Comparison of ENCODE assay signal across 2 cellular contexts in the genomic region with DNA sequence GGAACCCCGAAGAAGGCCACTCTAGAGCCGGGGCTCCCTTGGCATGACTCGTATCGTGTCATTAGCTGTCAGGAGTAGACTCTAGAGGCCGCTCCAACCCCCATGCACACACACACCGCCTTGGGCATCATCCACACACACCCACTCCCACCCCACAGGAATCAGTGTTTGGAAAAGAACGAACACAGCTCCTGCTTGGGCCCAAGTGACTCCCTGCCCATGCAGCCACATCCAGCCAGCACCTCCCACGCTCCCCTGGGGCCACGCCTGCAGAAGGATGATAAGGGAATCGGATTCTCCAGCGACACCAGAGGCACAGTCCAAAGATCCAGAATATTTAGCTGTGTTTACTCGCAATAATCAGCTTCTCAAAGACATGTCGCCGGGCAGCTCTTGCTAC.
TF ChIP-seq lines count a peak whose summit lies in the region.

No MANE protein-coding gene starts in this region.

TF ChIP-seq in SK-N-SH, 30 proteins besides CTCF, POLR2A, EP300 and RAD21 (continued from another document):
- TF ChIP-seq, protein P1, sequence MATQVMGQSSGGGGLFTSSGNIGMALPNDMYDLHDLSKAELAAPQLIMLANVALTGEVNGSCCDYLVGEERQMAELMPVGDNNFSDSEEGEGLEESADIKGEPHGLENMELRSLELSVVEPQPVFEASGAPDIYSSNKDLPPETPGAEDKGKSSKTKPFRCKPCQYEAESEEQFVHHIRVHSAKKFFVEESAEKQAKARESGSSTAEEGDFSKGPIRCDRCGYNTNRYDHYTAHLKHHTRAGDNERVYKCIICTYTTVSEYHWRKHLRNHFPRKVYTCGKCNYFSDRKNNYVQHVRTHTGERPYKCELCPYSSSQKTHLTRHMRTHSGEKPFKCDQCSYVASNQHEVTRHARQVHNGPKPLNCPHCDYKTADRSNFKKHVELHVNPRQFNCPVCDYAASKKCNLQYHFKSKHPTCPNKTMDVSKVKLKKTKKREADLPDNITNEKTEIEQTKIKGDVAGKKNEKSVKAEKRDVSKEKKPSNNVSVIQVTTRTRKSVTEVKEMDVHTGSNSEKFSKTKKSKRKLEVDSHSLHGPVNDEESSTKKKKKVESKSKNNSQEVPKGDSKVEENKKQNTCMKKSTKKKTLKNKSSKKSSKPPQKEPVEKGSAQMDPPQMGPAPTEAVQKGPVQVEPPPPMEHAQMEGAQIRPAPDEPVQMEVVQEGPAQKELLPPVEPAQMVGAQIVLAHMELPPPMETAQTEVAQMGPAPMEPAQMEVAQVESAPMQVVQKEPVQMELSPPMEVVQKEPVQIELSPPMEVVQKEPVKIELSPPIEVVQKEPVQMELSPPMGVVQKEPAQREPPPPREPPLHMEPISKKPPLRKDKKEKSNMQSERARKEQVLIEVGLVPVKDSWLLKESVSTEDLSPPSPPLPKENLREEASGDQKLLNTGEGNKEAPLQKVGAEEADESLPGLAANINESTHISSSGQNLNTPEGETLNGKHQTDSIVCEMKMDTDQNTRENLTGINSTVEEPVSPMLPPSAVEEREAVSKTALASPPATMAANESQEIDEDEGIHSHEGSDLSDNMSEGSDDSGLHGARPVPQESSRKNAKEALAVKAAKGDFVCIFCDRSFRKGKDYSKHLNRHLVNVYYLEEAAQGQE (IDR thresholded peaks at IDR 0.05; ENCODE audit: low read depth, low read length): no peak
- TF ChIP-seq ELF1 (IDR thresholded peaks at IDR 0.05): no peak
- no peak for TF ChIP-seq CHD2 (IDR thresholded peaks at IDR 0.05; ENCODE audit: low read length, partially characterized antibody)
- no peak for TF ChIP-seq RXRA (IDR thresholded peaks at IDR 0.05; ENCODE audit: borderline replicate concordance, low read depth)
- no peak for TF ChIP-seq FOSL2 (IDR thresholded peaks at IDR 0.05; ENCODE audit: borderline replicate concordance, low read depth)

TF ChIP-seq in K562, 482 proteins besides CTCF, POLR2A, EP300 and RAD21 (continued from another document and continues in another):
- TF ChIP-seq, protein P2, sequence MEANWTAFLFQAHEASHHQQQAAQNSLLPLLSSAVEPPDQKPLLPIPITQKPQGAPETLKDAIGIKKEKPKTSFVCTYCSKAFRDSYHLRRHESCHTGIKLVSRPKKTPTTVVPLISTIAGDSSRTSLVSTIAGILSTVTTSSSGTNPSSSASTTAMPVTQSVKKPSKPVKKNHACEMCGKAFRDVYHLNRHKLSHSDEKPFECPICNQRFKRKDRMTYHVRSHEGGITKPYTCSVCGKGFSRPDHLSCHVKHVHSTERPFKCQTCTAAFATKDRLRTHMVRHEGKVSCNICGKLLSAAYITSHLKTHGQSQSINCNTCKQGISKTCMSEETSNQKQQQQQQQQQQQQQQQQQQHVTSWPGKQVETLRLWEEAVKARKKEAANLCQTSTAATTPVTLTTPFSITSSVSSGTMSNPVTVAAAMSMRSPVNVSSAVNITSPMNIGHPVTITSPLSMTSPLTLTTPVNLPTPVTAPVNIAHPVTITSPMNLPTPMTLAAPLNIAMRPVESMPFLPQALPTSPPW (CRISPR knock-in tag; IDR thresholded peaks at IDR 0.05): peak; percentile 48; the same call in 1 of the 2 replicates
- TF ChIP-seq, protein P3, sequence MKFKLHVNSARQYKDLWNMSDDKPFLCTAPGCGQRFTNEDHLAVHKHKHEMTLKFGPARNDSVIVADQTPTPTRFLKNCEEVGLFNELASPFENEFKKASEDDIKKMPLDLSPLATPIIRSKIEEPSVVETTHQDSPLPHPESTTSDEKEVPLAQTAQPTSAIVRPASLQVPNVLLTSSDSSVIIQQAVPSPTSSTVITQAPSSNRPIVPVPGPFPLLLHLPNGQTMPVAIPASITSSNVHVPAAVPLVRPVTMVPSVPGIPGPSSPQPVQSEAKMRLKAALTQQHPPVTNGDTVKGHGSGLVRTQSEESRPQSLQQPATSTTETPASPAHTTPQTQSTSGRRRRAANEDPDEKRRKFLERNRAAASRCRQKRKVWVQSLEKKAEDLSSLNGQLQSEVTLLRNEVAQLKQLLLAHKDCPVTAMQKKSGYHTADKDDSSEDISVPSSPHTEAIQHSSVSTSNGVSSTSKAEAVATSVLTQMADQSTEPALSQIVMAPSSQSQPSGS (CRISPR knock-in tag; IDR thresholded peaks at IDR 0.05): no peak
- no peak for TF ChIP-seq CHD1 (IDR thresholded peaks at IDR 0.05; ENCODE audit: low read length)
- TF ChIP-seq LEF1 (IDR thresholded peaks at IDR 0.05): peak; percentile 38; the same call in 1 of the 2 replicates
- TF ChIP-seq RBM15 (IDR thresholded peaks at IDR 0.05; ENCODE audit: insufficient read depth, low read length): no peak
- no peak for TF ChIP-seq RBM34 (IDR thresholded peaks at IDR 0.05; ENCODE audit: borderline replicate concordance, insufficient read depth, low read length)
- 0 out of 2 replicates have a peak, but pooled peaks have one; percentile 32 for TF ChIP-seq TARDBP (IDR thresholded peaks at IDR 0.05)
- TF ChIP-seq SNRNP70 (optimal IDR thresholded peaks at IDR 0.05; ENCODE audit: low read depth, low read length): no peak
- peak; percentile 53; the same call in 1 of the 2 replicates for TF ChIP-seq SMARCC2 (IDR thresholded peaks at IDR 0.05; ENCODE audit: low read depth)
- TF ChIP-seq SETDB1 (IDR thresholded peaks at IDR 0.05; ENCODE audit: low read length): no peak
- TF ChIP-seq, protein P4, sequence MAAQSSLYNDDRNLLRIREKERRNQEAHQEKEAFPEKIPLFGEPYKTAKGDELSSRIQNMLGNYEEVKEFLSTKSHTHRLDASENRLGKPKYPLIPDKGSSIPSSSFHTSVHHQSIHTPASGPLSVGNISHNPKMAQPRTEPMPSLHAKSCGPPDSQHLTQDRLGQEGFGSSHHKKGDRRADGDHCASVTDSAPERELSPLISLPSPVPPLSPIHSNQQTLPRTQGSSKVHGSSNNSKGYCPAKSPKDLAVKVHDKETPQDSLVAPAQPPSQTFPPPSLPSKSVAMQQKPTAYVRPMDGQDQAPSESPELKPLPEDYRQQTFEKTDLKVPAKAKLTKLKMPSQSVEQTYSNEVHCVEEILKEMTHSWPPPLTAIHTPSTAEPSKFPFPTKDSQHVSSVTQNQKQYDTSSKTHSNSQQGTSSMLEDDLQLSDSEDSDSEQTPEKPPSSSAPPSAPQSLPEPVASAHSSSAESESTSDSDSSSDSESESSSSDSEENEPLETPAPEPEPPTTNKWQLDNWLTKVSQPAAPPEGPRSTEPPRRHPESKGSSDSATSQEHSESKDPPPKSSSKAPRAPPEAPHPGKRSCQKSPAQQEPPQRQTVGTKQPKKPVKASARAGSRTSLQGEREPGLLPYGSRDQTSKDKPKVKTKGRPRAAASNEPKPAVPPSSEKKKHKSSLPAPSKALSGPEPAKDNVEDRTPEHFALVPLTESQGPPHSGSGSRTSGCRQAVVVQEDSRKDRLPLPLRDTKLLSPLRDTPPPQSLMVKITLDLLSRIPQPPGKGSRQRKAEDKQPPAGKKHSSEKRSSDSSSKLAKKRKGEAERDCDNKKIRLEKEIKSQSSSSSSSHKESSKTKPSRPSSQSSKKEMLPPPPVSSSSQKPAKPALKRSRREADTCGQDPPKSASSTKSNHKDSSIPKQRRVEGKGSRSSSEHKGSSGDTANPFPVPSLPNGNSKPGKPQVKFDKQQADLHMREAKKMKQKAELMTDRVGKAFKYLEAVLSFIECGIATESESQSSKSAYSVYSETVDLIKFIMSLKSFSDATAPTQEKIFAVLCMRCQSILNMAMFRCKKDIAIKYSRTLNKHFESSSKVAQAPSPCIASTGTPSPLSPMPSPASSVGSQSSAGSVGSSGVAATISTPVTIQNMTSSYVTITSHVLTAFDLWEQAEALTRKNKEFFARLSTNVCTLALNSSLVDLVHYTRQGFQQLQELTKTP (IDR thresholded peaks at IDR 0.05; ENCODE audit: low read depth in 1 of 2, partially characterized antibody in 2 of 2): no peak
- peak; percentile 32; the same call in 1 of the 2 replicates for TF ChIP-seq PML (IDR thresholded peaks at IDR 0.05; ENCODE audit: low read length)
- peak; percentile 64; a peak in 3 of 4 replicates for TF ChIP-seq KDM1A (IDR thresholded peaks at IDR 0.05)
- no peak for TF ChIP-seq ZNF175 (CRISPR knock-in tag; IDR thresholded peaks at IDR 0.05; ENCODE audit: low read depth)
- peak; percentile 50; the same call in 1 of the 2 replicates for TF ChIP-seq STAT5A (IDR thresholded peaks at IDR 0.05; ENCODE audit: borderline replicate concordance, low read length)
- peak; percentile 92 for TF ChIP-seq TCF3 (CRISPR knock-in tag; IDR thresholded peaks at IDR 0.05)
- TF ChIP-seq ZSCAN29 (IDR thresholded peaks at IDR 0.05): peak; percentile 58; the same call in 1 of the 2 replicates
- TF ChIP-seq BHLHE40 (IDR thresholded peaks at IDR 0.05; ENCODE audit: low read length): peak; percentile 59; the same call in 1 of the 2 replicates
- TF ChIP-seq, protein P5, sequence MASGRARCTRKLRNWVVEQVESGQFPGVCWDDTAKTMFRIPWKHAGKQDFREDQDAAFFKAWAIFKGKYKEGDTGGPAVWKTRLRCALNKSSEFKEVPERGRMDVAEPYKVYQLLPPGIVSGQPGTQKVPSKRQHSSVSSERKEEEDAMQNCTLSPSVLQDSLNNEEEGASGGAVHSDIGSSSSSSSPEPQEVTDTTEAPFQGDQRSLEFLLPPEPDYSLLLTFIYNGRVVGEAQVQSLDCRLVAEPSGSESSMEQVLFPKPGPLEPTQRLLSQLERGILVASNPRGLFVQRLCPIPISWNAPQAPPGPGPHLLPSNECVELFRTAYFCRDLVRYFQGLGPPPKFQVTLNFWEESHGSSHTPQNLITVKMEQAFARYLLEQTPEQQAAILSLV (tag; IDR thresholded peaks at IDR 0.05): no peak
- TF ChIP-seq ATF7 (IDR thresholded peaks at IDR 0.05): 0 out of 2 replicates have a peak, but pooled peaks have one; percentile 20
- TF ChIP-seq, protein P6, sequence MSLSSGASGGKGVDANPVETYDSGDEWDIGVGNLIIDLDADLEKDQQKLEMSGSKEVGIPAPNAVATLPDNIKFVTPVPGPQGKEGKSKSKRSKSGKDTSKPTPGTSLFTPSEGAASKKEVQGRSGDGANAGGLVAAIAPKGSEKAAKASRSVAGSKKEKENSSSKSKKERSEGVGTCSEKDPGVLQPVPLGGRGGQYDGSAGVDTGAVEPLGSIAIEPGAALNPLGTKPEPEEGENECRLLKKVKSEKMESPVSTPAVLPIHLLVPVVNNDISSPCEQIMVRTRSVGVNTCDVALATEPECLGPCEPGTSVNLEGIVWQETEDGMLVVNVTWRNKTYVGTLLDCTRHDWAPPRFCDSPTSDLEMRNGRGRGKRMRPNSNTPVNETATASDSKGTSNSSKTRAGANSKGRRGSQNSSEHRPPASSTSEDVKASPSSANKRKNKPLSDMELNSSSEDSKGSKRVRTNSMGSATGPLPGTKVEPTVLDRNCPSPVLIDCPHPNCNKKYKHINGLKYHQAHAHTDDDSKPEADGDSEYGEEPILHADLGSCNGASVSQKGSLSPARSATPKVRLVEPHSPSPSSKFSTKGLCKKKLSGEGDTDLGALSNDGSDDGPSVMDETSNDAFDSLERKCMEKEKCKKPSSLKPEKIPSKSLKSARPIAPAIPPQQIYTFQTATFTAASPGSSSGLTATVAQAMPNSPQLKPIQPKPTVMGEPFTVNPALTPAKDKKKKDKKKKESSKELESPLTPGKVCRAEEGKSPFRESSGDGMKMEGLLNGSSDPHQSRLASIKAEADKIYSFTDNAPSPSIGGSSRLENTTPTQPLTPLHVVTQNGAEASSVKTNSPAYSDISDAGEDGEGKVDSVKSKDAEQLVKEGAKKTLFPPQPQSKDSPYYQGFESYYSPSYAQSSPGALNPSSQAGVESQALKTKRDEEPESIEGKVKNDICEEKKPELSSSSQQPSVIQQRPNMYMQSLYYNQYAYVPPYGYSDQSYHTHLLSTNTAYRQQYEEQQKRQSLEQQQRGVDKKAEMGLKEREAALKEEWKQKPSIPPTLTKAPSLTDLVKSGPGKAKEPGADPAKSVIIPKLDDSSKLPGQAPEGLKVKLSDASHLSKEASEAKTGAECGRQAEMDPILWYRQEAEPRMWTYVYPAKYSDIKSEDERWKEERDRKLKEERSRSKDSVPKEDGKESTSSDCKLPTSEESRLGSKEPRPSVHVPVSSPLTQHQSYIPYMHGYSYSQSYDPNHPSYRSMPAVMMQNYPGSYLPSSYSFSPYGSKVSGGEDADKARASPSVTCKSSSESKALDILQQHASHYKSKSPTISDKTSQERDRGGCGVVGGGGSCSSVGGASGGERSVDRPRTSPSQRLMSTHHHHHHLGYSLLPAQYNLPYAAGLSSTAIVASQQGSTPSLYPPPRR (CRISPR knock-in tag; IDR thresholded peaks at IDR 0.05; ENCODE audit: borderline replicate concordance): no peak
- TF ChIP-seq SMARCB1 (IDR thresholded peaks at IDR 0.05; ENCODE audit: insufficient read length, low read depth): no peak
- TF ChIP-seq ZNF444 (CRISPR knock-in tag; IDR thresholded peaks at IDR 0.05): no peak
- 0 out of 2 replicates have a peak, but pooled peaks have one; percentile 22 for TF ChIP-seq MYC (IDR thresholded peaks at IDR 0.05; ENCODE audit: low read depth, low read length)
- no peak for TF ChIP-seq MYC (CRISPR knock-in tag; IDR thresholded peaks at IDR 0.05; ENCODE audit: borderline replicate concordance, low read depth)
- peak; percentile 77 for TF ChIP-seq MTA2 (IDR thresholded peaks at IDR 0.05; ENCODE audit: low read depth)
- peak; percentile 80 for TF ChIP-seq NCOR1 (IDR thresholded peaks at IDR 0.05)
- peak in 1 of 2 experiments; percentile 83; a peak in 3 of 4 replicates for TF ChIP-seq RCOR1 (IDR thresholded peaks at IDR 0.05; ENCODE audit: borderline replicate concordance in 1 of 2, low read depth in 2 of 2, low read length in 2 of 2)
- peak; percentile 92 for TF ChIP-seq CBFA2T3 (IDR thresholded peaks at IDR 0.05)
- TF ChIP-seq ILK (tag; IDR thresholded peaks at IDR 0.05; ENCODE audit: borderline replicate concordance, low read depth): no peak
- peak; percentile 58 for TF ChIP-seq NFIC (IDR thresholded peaks at IDR 0.05)
- peak; percentile 43 for TF ChIP-seq CCNT2 (IDR thresholded peaks at IDR 0.05; ENCODE audit: borderline replicate concordance, extremely low read depth, insufficient read length, low read depth, low read length)
- peak; percentile 69 for TF ChIP-seq SOX6 (IDR thresholded peaks at IDR 0.05)
- no peak for TF ChIP-seq KLF13 (tag; IDR thresholded peaks at IDR 0.05; ENCODE audit: borderline replicate concordance, low read depth)
- TF ChIP-seq KLF16 (IDR thresholded peaks at IDR 0.05): peak; percentile 83; the same call in 1 of the 2 replicates
- TF ChIP-seq SAFB (IDR thresholded peaks at IDR 0.05; ENCODE audit: borderline replicate concordance, low read depth, low read length): no peak
- TF ChIP-seq TEAD4 (IDR thresholded peaks at IDR 0.05; ENCODE audit: low read length): peak; percentile 81
- TF ChIP-seq TEAD4 (CRISPR knock-in tag; IDR thresholded peaks at IDR 0.05; ENCODE audit: borderline replicate concordance): no peak
- 0 out of 2 replicates have a peak, but pooled peaks have one; percentile 24 for TF ChIP-seq RNF2 (IDR thresholded peaks at IDR 0.05)
- TF ChIP-seq, protein P7, sequence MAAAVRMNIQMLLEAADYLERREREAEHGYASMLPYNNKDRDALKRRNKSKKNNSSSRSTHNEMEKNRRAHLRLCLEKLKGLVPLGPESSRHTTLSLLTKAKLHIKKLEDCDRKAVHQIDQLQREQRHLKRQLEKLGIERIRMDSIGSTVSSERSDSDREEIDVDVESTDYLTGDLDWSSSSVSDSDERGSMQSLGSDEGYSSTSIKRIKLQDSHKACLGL (CRISPR knock-in tag; IDR thresholded peaks at IDR 0.05; ENCODE audit: borderline replicate concordance, poor library complexity, severe bottlenecking): no peak
- TF ChIP-seq, protein P8, sequence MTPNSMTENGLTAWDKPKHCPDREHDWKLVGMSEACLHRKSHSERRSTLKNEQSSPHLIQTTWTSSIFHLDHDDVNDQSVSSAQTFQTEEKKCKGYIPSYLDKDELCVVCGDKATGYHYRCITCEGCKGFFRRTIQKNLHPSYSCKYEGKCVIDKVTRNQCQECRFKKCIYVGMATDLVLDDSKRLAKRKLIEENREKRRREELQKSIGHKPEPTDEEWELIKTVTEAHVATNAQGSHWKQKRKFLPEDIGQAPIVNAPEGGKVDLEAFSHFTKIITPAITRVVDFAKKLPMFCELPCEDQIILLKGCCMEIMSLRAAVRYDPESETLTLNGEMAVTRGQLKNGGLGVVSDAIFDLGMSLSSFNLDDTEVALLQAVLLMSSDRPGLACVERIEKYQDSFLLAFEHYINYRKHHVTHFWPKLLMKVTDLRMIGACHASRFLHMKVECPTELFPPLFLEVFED (CRISPR knock-in tag; conservative IDR thresholded peaks at IDR 0.05): no peak
- TF ChIP-seq HDAC2 (IDR thresholded peaks at IDR 0.05): 0 out of 2 replicates have a peak, but pooled peaks have one; percentile 28
